Comparison of ENCODE assay signal across 8 cellular contexts in genomic region chr1:157137051-157137772, GRCh38. TPM values are rescaled to one million over a fixed set of nuclear protein-coding genes. Genes with fewer than 3 reads are reported as not detected.
DNase-seq lines count a peak whose midpoint lies in the region; ATAC-seq and TF ChIP-seq lines count a peak whose summit lies in the region.

No MANE protein-coding gene starts in this region.

- peaks cover 65 to 69% of the 10 kb centered on the region in 2 donors for H3K4me1 Mint-ChIP-seq in immature natural killer cell
- peaks cover 45 to 74% of the 10 kb centered on the region in 2 donors for H3K4me1 Mint-ChIP-seq in stimulated activated naive B cell treated with anti-CD40 and anti-IgM and Interleukin-4, amounts not matched to agents 10 μg/mL and 1 μg/mL and 100 μg/mL, for 72 hours

- peak overlapping the region; percentile 94 to 99 (median 96) for H3K27ac Mint-ChIP-seq in immature natural killer cell
- peak overlapping the region; percentile 97 for H3K27ac Mint-ChIP-seq in stimulated activated naive B cell treated with anti-CD40 and anti-IgM and Interleukin-4, amounts not matched to agents 10 μg/mL and 1 μg/mL and 100 μg/mL, for 72 hours

- H3K9me3 Mint-ChIP-seq in immature natural killer cell: no peaks in the 10 kb centered on the region
- H3K9me3 Mint-ChIP-seq in stimulated activated naive B cell treated with anti-CD40 and anti-IgM and Interleukin-4, amounts not matched to agents 10 μg/mL and 1 μg/mL and 100 μg/mL, for 72 hours: no peaks in the 10 kb centered on the region

- peak overlapping the region; percentile 88 to 97 (median 95) for H3K4me3 Mint-ChIP-seq in immature natural killer cell
- H3K4me3 Mint-ChIP-seq in stimulated activated naive B cell treated with anti-CD40 and anti-IgM and Interleukin-4, amounts not matched to agents 10 μg/mL and 1 μg/mL and 100 μg/mL, for 72 hours: peak overlapping the region; percentile 97 to 99

- H3K27me3 ChIP-seq in MG63: no peaks in the 10 kb centered on the region
- no peaks in the 10 kb centered on the region for H3K27me3 ChIP-seq in ascending aorta

- H3K9me3 ChIP-seq in MG63: no peaks in the 10 kb centered on the region
- no peaks in the 10 kb centered on the region for H3K9me3 ChIP-seq in ascending aorta

- intact Hi-C loops in ascending aorta (cut with DNase I): loop anchor here (10.0 kb wide), 1 partner anchor 372 kb away; the partner anchor contains the start of gene PRCC

- H3K36me3 ChIP-seq in MG63: peaks cover 43% of the 10 kb centered on the region
- peaks cover 37 to 38% of the 10 kb centered on the region in 2 donors for H3K36me3 ChIP-seq in ascending aorta

- H3K36me3 Mint-ChIP-seq in immature natural killer cell: peaks cover 14 to 27% (median 26%) of the 10 kb centered on the region in 3 donors
- H3K36me3 Mint-ChIP-seq in stimulated activated naive B cell treated with anti-CD40 and anti-IgM and Interleukin-4, amounts not matched to agents 10 μg/mL and 1 μg/mL and 100 μg/mL, for 72 hours: peaks cover 40 to 56% of the 10 kb centered on the region in 2 donors

- H3K27ac ChIP-seq in ascending aorta: peak overlapping the region; percentile 96 to 97

- H3K27me3 Mint-ChIP-seq in immature natural killer cell (ENCODE audit: low read depth in 3 of 3): peaks cover 2 to 17% (median 12%) of the 10 kb centered on the region in 3 donors
- H3K27me3 Mint-ChIP-seq in stimulated activated naive B cell treated with anti-CD40 and anti-IgM and Interleukin-4, amounts not matched to agents 10 μg/mL and 1 μg/mL and 100 μg/mL, for 72 hours: no peaks in the 10 kb centered on the region

- H3K4me1 ChIP-seq in ascending aorta: peaks cover 5 to 16% of the 10 kb centered on the region in 2 donors

- H3K4me3 ChIP-seq in MG63 (peak overlapping the region; percentile 83), ascending aorta (peak overlapping the region; percentile 80 to 98)

- TF ChIP-seq CTCF in ascending aorta (IDR thresholded peaks at IDR 0.05): no peak

- no peak for ATAC-seq in stimulated activated naive B cell treated with anti-CD40 and anti-IgM and Interleukin-4, amounts not matched to agents 10 μg/mL and 1 μg/mL and 100 μg/mL, for 72 hours (replicated peaks)

- DNase-seq in COLO668 (lab: John Stamatoyannopoulos, UW; ENCODE audit: unreplicated experiment) (peak; percentile 37), MG63 (peak; percentile 21), ascending aorta (ENCODE audit: low spot score in 2 of 2) (no peak), immature natural killer cell (peak in 1 of 3 donors; percentile 11), NCI-H1694 (lab: John Stamatoyannopoulos, UW) (no peak), epidermal melanocyte (ENCODE audit: insufficient read length, low spot score) (no peak)
- DNase-seq in stimulated activated naive B cell treated with anti-CD40 and anti-IgM and Interleukin-4, amounts not matched to agents 10 μg/mL and 1 μg/mL and 100 μg/mL, for 72 hours: no peak
- no peak for DNase-seq in stimulated activated naive CD4-positive, alpha-beta T cell treated with Interleukin-2 at 50 U/mL for 16 hours (lab: John Stamatoyannopoulos, UW)

RNA-seq across cellular contexts. Expression of gene ETV3, which starts 1.0 kb away (rescaled TPM):
- 6.6 and 7.3 TPM in 2 replicates for total RNA-seq in MG63 (2014; rRNA removed; shearing (Covaris generic); ENCODE audit: low replicate concordance)
- 9.6 TPM for total RNA-seq in ascending aorta
- polyA plus RNA-seq in immature natural killer cell: 10 to 100 TPM in 2 of 3 donors, 1 to 10 TPM in 1; 6.6 to 22.0 (median 20.5) TPM

RNA-seq across cellular contexts. Expression of gene ETV3L, which starts 37.6 kb away (rescaled TPM):
- not detected in 2 replicates for total RNA-seq in MG63 (2014; rRNA removed; shearing (Covaris generic); ENCODE audit: low replicate concordance)
- not detected for total RNA-seq in ascending aorta
- not detected for polyA plus RNA-seq in immature natural killer cell

Comparison
In these comparisons a context has a peak if more than half of its experiments do, and no peak if none do; other contexts are left out.
1. DNase-seq: peak in COLO668 (single experiment) and MG63 (single experiment); none in ascending aorta (0 of 2), stimulated activated naive B cell treated with anti-CD40 and anti-IgM and Interleukin-4, amounts not matched to agents 10 μg/mL and 1 μg/mL and 100 μg/mL, for 72 hours (single experiment), stimulated activated naive CD4-positive, alpha-beta T cell treated with Interleukin-2 at 50 U/mL for 16 hours (single experiment), NCI-H1694 (single experiment) and epidermal melanocyte (single experiment).